ENCODE assay signal across 9 cellular contexts in the genomic region with DNA sequence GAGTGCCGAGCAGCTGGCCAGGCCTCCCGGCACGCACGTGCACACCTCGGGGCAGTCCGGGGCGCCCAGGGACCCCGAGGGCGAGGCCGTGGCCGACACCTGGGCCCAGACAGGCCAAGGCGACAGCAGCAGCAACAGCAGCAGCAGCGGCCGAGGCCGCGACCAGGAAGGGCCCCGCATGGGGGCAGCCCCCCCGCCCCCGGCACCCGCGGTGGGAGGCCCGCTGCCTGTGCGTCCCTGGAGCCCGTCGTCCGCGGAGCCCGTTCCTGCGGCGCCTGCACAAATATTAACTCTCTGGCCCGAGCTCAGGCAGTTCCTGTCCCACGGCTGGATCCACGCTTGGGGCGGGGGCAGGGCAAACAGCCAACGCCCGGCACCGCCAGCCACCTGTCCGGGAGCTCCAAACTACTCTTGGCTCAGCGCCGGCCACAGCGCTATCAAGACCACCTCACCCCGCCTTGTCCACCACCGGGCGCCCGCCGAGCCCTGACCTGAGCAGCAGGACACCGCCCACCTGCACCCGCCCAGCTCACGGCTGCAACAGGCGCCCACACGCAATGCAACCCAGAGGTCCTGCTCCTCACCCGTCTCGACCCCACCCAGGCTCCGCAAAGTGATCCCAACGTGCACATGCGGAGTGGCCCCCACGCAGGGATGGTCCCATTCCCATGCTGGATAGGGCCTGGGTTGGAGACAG. TPM values are rescaled to one million over a fixed set of nuclear protein-coding genes. Genes with fewer than 3 reads are reported as not detected.
DNase-seq lines count a peak whose midpoint lies in the region; ATAC-seq, FAIRE-seq and TF ChIP-seq lines count a peak whose summit lies in the region.
"Had no signal": no experiment of that assay in that cellular context is flagged by ENCODE, and none has a peak within 500 bp of the region (broad histone marks: within the 10 kb centered on the region; RNA-seq: fewer than 3 reads in every experiment).

A gene with protein sequence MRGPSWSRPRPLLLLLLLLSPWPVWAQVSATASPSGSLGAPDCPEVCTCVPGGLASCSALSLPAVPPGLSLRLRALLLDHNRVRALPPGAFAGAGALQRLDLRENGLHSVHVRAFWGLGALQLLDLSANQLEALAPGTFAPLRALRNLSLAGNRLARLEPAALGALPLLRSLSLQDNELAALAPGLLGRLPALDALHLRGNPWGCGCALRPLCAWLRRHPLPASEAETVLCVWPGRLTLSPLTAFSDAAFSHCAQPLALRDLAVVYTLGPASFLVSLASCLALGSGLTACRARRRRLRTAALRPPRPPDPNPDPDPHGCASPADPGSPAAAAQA (minus strand): TSS at position 288 of the 697 bp plus-strand sequence. CDS start 108 bp downstream, at position 180.

- no peaks in the 10 kb centered on the region for H3K36me3 ChIP-seq in heart left ventricle
- H3K36me3 ChIP-seq in mesendoderm (ENCODE audit: control insufficient read depth, insufficient read depth, low read length): no peaks in the 10 kb centered on the region
- no peaks in the 10 kb centered on the region for H3K36me3 ChIP-seq in upper lobe of left lung

- H3K4me1 ChIP-seq in heart left ventricle (peaks cover 6 to 35% (median 20%) of the 10 kb centered on the region in 12 donors), mesendoderm (ENCODE audit: control insufficient read depth, low read depth, low read length) (no peaks in the 10 kb centered on the region), upper lobe of left lung (peaks cover 27 to 38% (median 31%) of the 10 kb centered on the region in 4 donors)

- H2BK120ac ChIP-seq in mesendoderm (ENCODE audit: low read depth, low read length): no peak within 1 kb of the TSS

- H3K27ac ChIP-seq in heart left ventricle (no peak within 1 kb of the TSS), mesendoderm (ENCODE audit: low read depth, low read length) (no peak within 1 kb of the TSS), upper lobe of left lung (no peak within 1 kb of the TSS)

- WGBS in heart left ventricle, 4 donors: 0 to 24% (median 10%) methylated on average over 5 to 57 of the region's 57 CpGs
- no CpG with 5 or more reads among the region's 57 CpGs for WGBS in mesendoderm (ENCODE audit: extremely low coverage, insufficient coverage, low lambda C conversion rate)
- WGBS in upper lobe of left lung, 2 donors: 3 to 33% methylated on average over 3 to 6 of the region's 57 CpGs

- peaks cover 13% of the 10 kb centered on the region for H3K27me3 Mint-ChIP-seq in MCF 10A (ENCODE audit: insufficient read depth, unreplicated experiment)

- no peak within 1 kb of the TSS for H3K23ac ChIP-seq in mesendoderm (ENCODE audit: low read length)

- no peak within 1 kb of the TSS for H4K5ac ChIP-seq in mesendoderm (ENCODE audit: low read length)

- H3K27me3 ChIP-seq in heart left ventricle (peaks cover 42 to 78% (median 52%) of the 10 kb centered on the region in 9 donors), mesendoderm (ENCODE audit: insufficient read depth, low read length, poor library complexity) (peaks cover 32% of the 10 kb centered on the region), upper lobe of left lung (peaks cover 8 to 61% (median 49%) of the 10 kb centered on the region in 4 donors)

- TF ChIP-seq CTCF in heart left ventricle (IDR thresholded peaks at IDR 0.05): no peak
- TF ChIP-seq CTCF in MCF 10A (IDR thresholded peaks at IDR 0.05; ENCODE audit: unreplicated experiment): no peak
- TF ChIP-seq CTCF in upper lobe of left lung (IDR thresholded peaks at IDR 0.05): no peak
- TF ChIP-seq CTCF in GM10248 (IDR thresholded peaks at IDR 0.05; ENCODE audit: control extremely low read depth, extremely low read depth, low read depth, missing control alignments): no peak

- no peaks in the 10 kb centered on the region for H3K36me3 Mint-ChIP-seq in MCF 10A (ENCODE audit: insufficient read depth, unreplicated experiment)

- POLR2A ChIA-PET in MCF 10A (lab: Yijun Ruan, JAX) (interaction anchor here (0.6 to 2.0 kb wide), 3 partner anchors 19 to 174 kb away, joined by 3 to 9 read pairs (median 7); a partner anchor contains a TSS), GM10248 (lab: Yijun Ruan, JAX) (interaction anchor here (1.8 kb wide), 1 partner anchor 19 kb away, joined by 5 read pairs; no protein-coding TSS in a partner anchor)

- H2AK5ac ChIP-seq in mesendoderm (ENCODE audit: low read length): no peak within 1 kb of the TSS

- no peaks in the 10 kb centered on the region for H3K79me1 ChIP-seq in mesendoderm (ENCODE audit: low read length)

- TF ChIP-seq POLR2A in heart left ventricle (IDR thresholded peaks at IDR 0.05): no peak
- TF ChIP-seq POLR2A in upper lobe of left lung (IDR thresholded peaks at IDR 0.05): no peak

- H3K27ac Mint-ChIP-seq in MCF 10A (ENCODE audit: low read depth, unreplicated experiment): no peak within 1 kb of the TSS

- no peak within 1 kb of the TSS for H4K8ac ChIP-seq in mesendoderm (ENCODE audit: low read depth, low read length)

- H3K4me3 ChIP-seq in heart left ventricle: peak within 1 kb of the TSS; percentile 21 to 55 (median 40)
- H3K4me3 ChIP-seq in mesendoderm (ENCODE audit: low read length): no peak within 1 kb of the TSS
- peak within 1 kb of the TSS in 3 of 4 donors; percentile 28 to 43 (median 42) for H3K4me3 ChIP-seq in upper lobe of left lung

- intact Hi-C loops in heart left ventricle (cut with DNase I): loop anchor here in 1 of 10 donors (5.0 kb wide), 1 partner anchor 43 kb away; no protein-coding TSS in a partner anchor
- intact Hi-C loops in cardiac septum (cut with DNase I): no loop called here
- intact Hi-C loops in MCF 10A (cut with micrococcal nuclease): loop anchor here (10.0 kb wide), 1 partner anchor 55 kb away; a partner anchor contains a TSS

- ATAC-seq in heart left ventricle (no peak), upper lobe of left lung (ENCODE audit: low FRiP score in 2 of 2) (no peak), HG02642 (IDR thresholded peaks at IDR 0.05; ENCODE audit: poor library complexity, unreplicated experiment) (no peak)

- H3K9ac ChIP-seq in mesendoderm (ENCODE audit: low read length): no peak within 1 kb of the TSS

- H3K18ac ChIP-seq in mesendoderm (ENCODE audit: low read length): no peak within 1 kb of the TSS

- peak within 1 kb of the TSS; percentile 53 for H3K4me3 Mint-ChIP-seq in MCF 10A (ENCODE audit: unreplicated experiment)

- CTCF ChIA-PET in MCF 10A (lab: Yijun Ruan, JAX) (no interaction called here), GM10248 (lab: Yijun Ruan, JAX) (interaction anchor here (1.2 to 1.5 kb wide), 3 partner anchors 19 to 71 kb away, joined by 3 to 5 read pairs (median 3); a partner anchor contains a TSS)

- BruUV-seq in MCF 10A (replicated peaks; lab: Mats Ljungman, UMichigan): no TSS peak

- H3K56ac ChIP-seq in mesendoderm (ENCODE audit: low read length): peak within 1 kb of the TSS; percentile 34

- no peak within 1 kb of the TSS for H2BK5ac ChIP-seq in mesendoderm (ENCODE audit: low read length)

- H3K4ac ChIP-seq in mesendoderm (ENCODE audit: low read depth, low read length): no peak within 1 kb of the TSS

- TF ChIP-seq EP300 in upper lobe of left lung (IDR thresholded peaks at IDR 0.05): no peak

- H3K79me2 ChIP-seq in mesendoderm (ENCODE audit: control insufficient read depth, insufficient read depth, low read length): no peaks in the 10 kb centered on the region

- no peaks in the 10 kb centered on the region for H3K4me1 Mint-ChIP-seq in MCF 10A (ENCODE audit: insufficient read depth, unreplicated experiment)

- FAIRE-seq in RCC 7860 (lab: Jason Lieb, UNC): no peak

- no peaks in the 10 kb centered on the region for H3K9me3 Mint-ChIP-seq in MCF 10A (ENCODE audit: unreplicated experiment)

- no peak within 1 kb of the TSS for H2BK15ac ChIP-seq in mesendoderm (replicated peaks; ENCODE audit: low read depth)

- DNase-seq in heart left ventricle (no peak), cardiac septum (ENCODE audit: low spot score) (no peak), MCF 10A (ENCODE audit: unreplicated experiment) (no peak), mesendoderm (no peak), upper lobe of left lung (peak in 1 of 2 donors; percentile 81), GM10248 (ENCODE audit: extremely low spot score) (no peak), RCC 7860 (ENCODE audit: low spot score) (no peak)
- DNase-seq: activated CD4-positive, alpha-beta T cell treated with anti-CD3 and anti-CD28 coated beads for 48 hours had no signal

- H3K4me2 ChIP-seq in mesendoderm (ENCODE audit: low read length): peak within 1 kb of the TSS; percentile 84

- H3K9me3 ChIP-seq in heart left ventricle (no peaks in the 10 kb centered on the region), upper lobe of left lung (no peaks in the 10 kb centered on the region)

RNA-seq across cellular contexts. Expression of the gene that starts here (rescaled TPM):
- not detected for total RNA-seq in heart left ventricle
- polyA plus RNA-seq in heart left ventricle: not detected
- total RNA-seq in cardiac septum: not detected
- not detected in 2 replicates for total RNA-seq in MCF 10A (2022)
- 0.08 TPM for polyA plus RNA-seq in mesendoderm (2013, experiment 1 of 2)
- polyA plus RNA-seq in mesendoderm (2013, experiment 2 of 2): 0.07 TPM
- total RNA-seq in upper lobe of left lung: 1 to 10 TPM in 3 of 6 donors, under 1 TPM in 1, not detected in 2; 0.46 to 6.3 (median 1.7) TPM
